Comparison of ENCODE assay signal across 1 cellular context in the genomic region with DNA sequence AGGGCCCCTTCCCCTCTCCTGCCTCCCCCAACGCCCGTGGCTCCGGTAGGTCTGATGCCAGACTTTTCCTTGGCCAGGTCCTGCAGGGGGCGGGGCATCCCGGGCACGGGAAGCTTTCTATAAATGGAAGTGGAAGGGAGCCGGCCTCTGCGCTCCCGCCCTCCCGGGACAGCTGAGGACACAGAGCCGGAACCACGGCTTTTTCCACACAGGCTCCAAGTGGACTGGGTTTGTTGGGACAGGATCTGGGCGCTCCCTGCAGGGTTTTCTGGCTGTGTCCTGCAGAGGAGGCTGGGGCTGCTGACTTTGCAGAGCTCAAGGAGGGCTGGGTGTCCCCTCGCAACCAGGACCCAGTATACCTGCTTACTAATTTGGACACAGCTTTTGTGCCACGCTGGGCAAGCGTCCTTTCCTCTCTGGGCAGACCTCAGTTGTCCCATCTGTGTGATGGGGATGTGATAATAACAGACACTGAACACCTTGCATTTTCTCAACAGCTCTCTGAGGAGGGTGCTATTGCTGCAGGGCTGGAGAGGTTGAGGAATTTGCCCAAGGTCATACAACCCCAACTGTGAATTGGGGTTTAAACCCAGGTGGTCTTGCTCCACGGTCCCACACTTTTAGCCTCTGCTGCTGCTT.
TF ChIP-seq lines count a peak whose summit lies in the region.

No MANE protein-coding gene starts in this region.

TF ChIP-seq in endothelial cell of umbilical vein, 7 proteins besides CTCF, POLR2A, EP300 and RAD21:
- TF ChIP-seq POLR2AphosphoS5 (IDR thresholded peaks at IDR 0.05; ENCODE audit: insufficient read depth, low read depth, low read length) (no peak), MYC (IDR thresholded peaks at IDR 0.05; ENCODE audit: low read depth, low read length) (no peak), JUN (IDR thresholded peaks at IDR 0.05; ENCODE audit: borderline replicate concordance, insufficient read depth, insufficient read length, low read depth) (no peak), FOS (IDR thresholded peaks at IDR 0.05; ENCODE audit: borderline replicate concordance, insufficient read depth, low read length) (no peak), EZH2 (IDR thresholded peaks at IDR 0.05; ENCODE audit: borderline replicate concordance, low read depth, low read length, severe bottlenecking) (no peak), GATA2 (IDR thresholded peaks at IDR 0.05; ENCODE audit: insufficient read depth, insufficient read length, low read depth, low read length) (no peak)
- TF ChIP-seq, protein P1, sequence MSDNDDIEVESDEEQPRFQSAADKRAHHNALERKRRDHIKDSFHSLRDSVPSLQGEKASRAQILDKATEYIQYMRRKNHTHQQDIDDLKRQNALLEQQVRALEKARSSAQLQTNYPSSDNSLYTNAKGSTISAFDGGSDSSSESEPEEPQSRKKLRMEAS (IDR thresholded peaks at IDR 0.05; ENCODE audit: insufficient read depth, insufficient read length) = no peak
